In genomic region chr4:147788791-147789190, GRCh38 we compare ENCODE assay signal across 20 cellular contexts. TPM values are rescaled to one million over a fixed set of nuclear protein-coding genes. Genes with fewer than 3 reads are reported as not detected.
DNase-seq lines count a peak whose midpoint lies in the region; FAIRE-seq and TF ChIP-seq lines count a peak whose summit lies in the region.
"Had no signal": no experiment of that assay in that cellular context is flagged by ENCODE, and none has a peak within 500 bp of the region (broad histone marks: within the 10 kb centered on the region; RNA-seq: fewer than 3 reads in every experiment).

No MANE protein-coding gene starts in this region.

- TF ChIP-seq CTCF in HFFc6 (IDR thresholded peaks at IDR 0.05) (no peak), left ventricle myocardium inferior (IDR thresholded peaks at IDR 0.05; ENCODE audit: borderline replicate concordance) (no peak), stomach (IDR thresholded peaks at IDR 0.05) (no peak)

- intact Hi-C loops in left ventricle myocardium inferior (cut with micrococcal nuclease): no loop called here
- intact Hi-C loops in stomach (cut with DNase I; ENCODE audit: low total_unique reads): no loop called here

- H3K4me3 Mint-ChIP-seq in HFFc6: no peak overlapping the region
- H3K4me3 Mint-ChIP-seq: activated naive CD8-positive, alpha-beta T cell treated with anti-CD3 and anti-CD28 coated beads, Interleukin-2, amount 50 U/mL, for 24 hours; stimulated activated naive CD8-positive, alpha-beta T cell treated with anti-CD3 and anti-CD28 coated beads, Interleukin-15, amount 100 ng/mL, for 72 hours; type B pancreatic cell had no signal

- no peaks in the 10 kb centered on the region for H3K36me3 ChIP-seq in left ventricle myocardium inferior
- H3K36me3 ChIP-seq in stomach: no peaks in the 10 kb centered on the region
- H3K36me3 ChIP-seq in small intestine (ENCODE audit: control insufficient read depth in 2 of 2, insufficient read depth in 2 of 2, low read length in 2 of 2): no peaks in the 10 kb centered on the region

- DNase-seq in HFFc6 (no peak), left ventricle myocardium inferior (no peak), stomach (no peak), small intestine (no peak), NCI-H226 (no peak), substantia nigra (lab: John Stamatoyannopoulos, UW) (no peak)
- DNase-seq: activated CD4-positive, alpha-beta T cell treated with anti-CD3 and anti-CD28 coated beads for 48 hours; activated effector memory CD4-positive, alpha-beta T cell treated with Interleukin-2 at 50 U/mL for 16 hours; activated naive CD8-positive, alpha-beta T cell treated with anti-CD3 and anti-CD28 coated beads, Interleukin-2, amount 50 U/mL, for 24 hours; cortex of kidney; DND-41; HCEC 1CT; NCI-H1092; NCI-H2029; NCI-H510A; stimulated activated CD4-positive, alpha-beta T cell treated with anti-CD3 and anti-CD28 coated beads, Interleukin-4, amount 100 ng/mL, for 4 hours; stimulated activated naive CD8-positive, alpha-beta T cell treated with anti-CD3 and anti-CD28 coated beads, Interleukin-15, amount 100 ng/mL, for 72 hours had no signal

- H3K4me1 Mint-ChIP-seq in HFFc6 (ENCODE audit: low read depth): peaks cover 77% of the 10 kb centered on the region

- H3K9me3 ChIP-seq in left ventricle myocardium inferior (replicated peaks): no peaks in the 10 kb centered on the region
- H3K9me3 ChIP-seq in stomach: no peaks in the 10 kb centered on the region
- H3K9me3 ChIP-seq in small intestine (ENCODE audit: control insufficient read depth, low read depth): no peaks in the 10 kb centered on the region

- WGBS in stomach, 5 donors: 41 to 70% (median 63%) methylated on average over 3 of the region's 3 CpGs
- 70 to 88% (median 83%) methylated on average over 3 of the region's 3 CpGs for WGBS in small intestine, 3 donors

- peak; percentile 96 for FAIRE-seq in endometrium (lab: Jason Lieb, UNC)
- no peak for FAIRE-seq in small intestine (lab: Jason Lieb, UNC)

- H3K27me3 ChIP-seq in left ventricle myocardium inferior (ENCODE audit: low read depth) (no peaks in the 10 kb centered on the region), stomach (no peaks in the 10 kb centered on the region), small intestine (ENCODE audit: control insufficient read depth in 2 of 2, insufficient read depth in 2 of 2, low read length in 2 of 2) (no peaks in the 10 kb centered on the region)

- H3K27ac ChIP-seq in left ventricle myocardium inferior (replicated peaks) (peak overlapping the region; percentile 73), stomach (peak overlapping the region in 3 of 5 donors; percentile 62 to 66 (median 62)), small intestine (ENCODE audit: low read depth in 1 of 2, low read length in 1 of 2) (no peak overlapping the region), substantia nigra (ENCODE audit: low read depth, low read length, poor library complexity, severe bottlenecking) (no peak overlapping the region)

- no peak for TF ChIP-seq POLR2A in stomach (IDR thresholded peaks at IDR 0.05)

- no peaks in the 10 kb centered on the region for H3K27me3 Mint-ChIP-seq in HFFc6 (ENCODE audit: insufficient read depth)
- H3K27me3 Mint-ChIP-seq: progenitor cell of endocrine pancreas; stimulated activated naive CD8-positive, alpha-beta T cell treated with anti-CD3 and anti-CD28 coated beads, Interleukin-15, amount 100 ng/mL, for 72 hours; type B pancreatic cell had no signal

- H3K4me3 ChIP-seq in left ventricle myocardium inferior (no peak overlapping the region), stomach (no peak overlapping the region), small intestine (ENCODE audit: low read depth in 1 of 2, low read length in 2 of 2) (no peak overlapping the region)

- peaks cover 82% of the 10 kb centered on the region for H3K4me1 ChIP-seq in left ventricle myocardium inferior
- peaks cover 42 to 87% (median 68%) of the 10 kb centered on the region in 4 donors for H3K4me1 ChIP-seq in stomach
- peaks cover 0 to 2% of the 10 kb centered on the region in 2 donors for H3K4me1 ChIP-seq in small intestine (ENCODE audit: control insufficient read depth in 2 of 2, insufficient read depth in 1 of 2, low read depth in 1 of 2, low read length in 1 of 2)

- no peak for TF ChIP-seq EP300 in stomach (IDR thresholded peaks at IDR 0.05)

- peak overlapping the region; percentile 62; the same call in 1 of the 2 replicates for H3K27ac Mint-ChIP-seq in HFFc6
- H3K27ac Mint-ChIP-seq: activated naive CD8-positive, alpha-beta T cell treated with anti-CD3 and anti-CD28 coated beads, Interleukin-2, amount 50 U/mL, for 24 hours; progenitor cell of endocrine pancreas; stimulated activated naive CD8-positive, alpha-beta T cell treated with anti-CD3 and anti-CD28 coated beads, Interleukin-15, amount 100 ng/mL, for 72 hours; type B pancreatic cell had no signal

- H3K36me3 Mint-ChIP-seq in HFFc6 (ENCODE audit: low read depth): no peaks in the 10 kb centered on the region
- H3K36me3 Mint-ChIP-seq: type B pancreatic cell had no signal

- H3K9me3 Mint-ChIP-seq in HFFc6: no peaks in the 10 kb centered on the region
- H3K9me3 Mint-ChIP-seq: activated naive CD8-positive, alpha-beta T cell treated with anti-CD3 and anti-CD28 coated beads, Interleukin-2, amount 50 U/mL, for 24 hours; stimulated activated naive CD8-positive, alpha-beta T cell treated with anti-CD3 and anti-CD28 coated beads, Interleukin-15, amount 100 ng/mL, for 72 hours; type B pancreatic cell had no signal

RNA-seq across cellular contexts. Expression of gene ARHGAP10, which starts 56.9 kb away (rescaled TPM):
- 10 to 100 TPM; 31.1 to 37.1 (median 32.3) TPM for total RNA-seq in HFFc6 (2021; fragmentation: NEBNext Ultra II Directional; extraction: Animal tissue kit (Norgen Biotek cat#: 25700))
- total RNA-seq in left ventricle myocardium inferior (59.7 TPM), stomach (100 to 1,000 TPM in 1 of 5 donors, 10 to 100 TPM in 4; 36.1 to 117 (median 51.9) TPM)
- polyA plus RNA-seq in stomach (10 to 100 TPM; 18.1 to 27.2 (median 22.0) TPM), small intestine (1 to 10 TPM; 3.4 to 9.7 (median 3.8) TPM)

Comparison
In these comparisons a context has a peak if more than half of its experiments do, and no peak if none do; other contexts are left out.
1. H3K27ac ChIP-seq: peak in left ventricle myocardium inferior (single experiment) and stomach (3 of 5); none in small intestine (0 of 2) and substantia nigra (single experiment).